1 cellular context compared by ENCODE assay signal in the genomic region with DNA sequence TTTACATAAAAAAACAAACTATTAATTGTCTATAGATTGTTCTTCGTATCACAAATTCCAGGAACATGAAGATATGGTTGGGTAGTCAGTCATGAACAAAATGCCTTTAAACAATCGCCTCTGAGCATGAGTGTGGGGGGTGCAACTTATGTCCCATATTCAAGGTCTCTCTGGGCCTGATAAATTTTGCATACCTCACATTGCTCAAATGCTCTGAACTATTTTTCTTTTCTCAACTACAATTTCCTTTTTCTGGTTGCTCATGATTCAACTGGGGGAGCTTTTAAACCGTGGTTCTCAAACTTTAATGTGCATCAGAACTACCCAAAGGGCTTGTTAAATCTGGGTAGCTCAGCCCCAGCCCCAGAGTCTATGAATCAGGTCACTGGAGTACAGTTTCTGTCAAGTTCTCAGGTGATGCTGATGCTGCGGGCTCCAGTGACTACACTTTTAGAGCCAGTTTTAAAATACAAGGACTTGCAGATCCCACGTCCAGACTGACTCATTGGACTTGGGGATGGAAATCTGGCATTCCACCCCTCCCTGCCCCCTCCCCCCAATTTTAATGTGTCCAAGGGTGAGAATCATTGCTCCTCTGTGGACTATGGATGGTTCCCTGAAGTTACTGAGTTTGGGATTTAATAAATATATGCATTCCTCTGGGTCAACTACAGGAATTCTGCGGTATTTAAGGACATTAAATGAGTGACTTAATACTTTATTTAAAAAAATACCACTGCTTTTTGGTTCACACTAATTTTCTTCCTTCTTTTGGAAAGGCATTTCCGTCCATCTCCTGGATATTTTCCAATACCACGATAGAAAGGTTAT.
TF ChIP-seq lines count a peak whose summit lies in the region.

No MANE protein-coding gene starts in this region.

TF ChIP-seq in H1, 55 proteins besides CTCF, POLR2A, EP300 and RAD21:
- TF ChIP-seq TAF1 (IDR thresholded peaks at IDR 0.05; ENCODE audit: low read depth, low read length) (no peak), CREB1 (IDR thresholded peaks at IDR 0.05) (no peak), EGR1 (IDR thresholded peaks at IDR 0.05; ENCODE audit: borderline replicate concordance, low read depth, low read length) (no peak), KDM4A (IDR thresholded peaks at IDR 0.05; ENCODE audit: low read depth, low read length, severe bottlenecking) (no peak), NRF1 (IDR thresholded peaks at IDR 0.05; ENCODE audit: low read depth, low read length) (no peak)
- TF ChIP-seq, protein P1, sequence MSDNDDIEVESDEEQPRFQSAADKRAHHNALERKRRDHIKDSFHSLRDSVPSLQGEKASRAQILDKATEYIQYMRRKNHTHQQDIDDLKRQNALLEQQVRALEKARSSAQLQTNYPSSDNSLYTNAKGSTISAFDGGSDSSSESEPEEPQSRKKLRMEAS (IDR thresholded peaks at IDR 0.05) = no peak
